8 cellular contexts compared by ENCODE assay signal in genomic region chr14:100158566-100159106, GRCh38. TPM values are rescaled to one million over a fixed set of nuclear protein-coding genes. Genes with fewer than 3 reads are reported as not detected.
DNase-seq lines count a peak whose midpoint lies in the region; TF ChIP-seq lines count a peak whose summit lies in the region.

No MANE protein-coding gene starts in this region.

- POLR2A ChIA-PET in GM10248 (lab: Yijun Ruan, JAX), result no interaction called here

- no peaks in the 10 kb centered on the region for H3K79me2 ChIP-seq in GM23248 (ENCODE audit: insufficient read depth)

- no peaks in the 10 kb centered on the region for H3K36me3 Mint-ChIP-seq in nephron progenitor cell (ENCODE audit: low read depth)

- H3K9ac ChIP-seq in BLaER1, result no peak overlapping the region
- H3K9ac ChIP-seq in GM23248, result no peak overlapping the region

- H3K36me3 ChIP-seq in BLaER1 (no peaks in the 10 kb centered on the region), GM23248 (ENCODE audit: low read depth) (no peaks in the 10 kb centered on the region)

- peak overlapping the region; percentile 52 for H3K4me3 Mint-ChIP-seq in nephron progenitor cell

- 3 to 5% methylated on average over 33 of the region's 33 CpGs for WGBS in GM23248 (ENCODE audit: low coverage in 1 of 2, low lambda C conversion rate in 2 of 2, missing lambda C conversion rate in 2 of 2), 2 experiments

- peaks cover 13% of the 10 kb centered on the region for H3K9me3 Mint-ChIP-seq in nephron progenitor cell

- no peak overlapping the region for H3K27ac ChIP-seq in BLaER1
- no peak overlapping the region for H3K27ac ChIP-seq in GM23248

- DNase-seq in GM23248 (no peak), cerebellar cortex (ENCODE audit: low spot score) (peak; percentile 42), nephron progenitor cell (no peak), GM10248 (ENCODE audit: extremely low spot score) (no peak), ACHN (no peak), iPS-NIHi11 (ENCODE audit: low spot score) (no peak), foreskin melanocyte (no peak)

- H3K4me1 ChIP-seq in BLaER1 (peaks cover 52% of the 10 kb centered on the region), GM23248 (ENCODE audit: insufficient read depth) (no peaks in the 10 kb centered on the region)

- no peak overlapping the region for H3K27ac Mint-ChIP-seq in nephron progenitor cell

- CTCF ChIA-PET in GM10248 (lab: Yijun Ruan, JAX), result interaction anchor here (1.0 to 1.8 kb wide), 2 partner anchors 13 to 35 kb away, joined by 3 to 5 read pairs; no protein-coding TSS in a partner anchor

- peaks cover 88% of the 10 kb centered on the region for H3K27me3 Mint-ChIP-seq in nephron progenitor cell (ENCODE audit: low read depth, poor library complexity)

- H3K4me2 ChIP-seq in BLaER1, result peak overlapping the region; percentile 87
- peak overlapping the region; percentile 66 for H3K4me2 ChIP-seq in GM23248 (ENCODE audit: unreplicated experiment)

- TF ChIP-seq CTCF in nephron progenitor cell (IDR thresholded peaks at IDR 0.05) (no peak), GM10248 (IDR thresholded peaks at IDR 0.05; ENCODE audit: control extremely low read depth, extremely low read depth, low read depth, missing control alignments) (no peak)

- H3K9me2 ChIP-seq in GM23248 (ENCODE audit: insufficient read depth), result no peaks in the 10 kb centered on the region

- in situ Hi-C loops in GM23248 (cut with MboI) (no loop called here), ACHN (cut with HindIII; ENCODE audit: low pct_ligation_motif_present, low pct_unique_long_range_greater_than_20kb, low sequenced_read_pairs) (no loop called here)

- peaks cover 23% of the 10 kb centered on the region for H3K4me1 Mint-ChIP-seq in nephron progenitor cell

- H3K9me3 ChIP-seq in BLaER1, result peaks cover 10% of the 10 kb centered on the region
- no peaks in the 10 kb centered on the region for H3K9me3 ChIP-seq in GM23248 (ENCODE audit: low read depth)

- H4K20me1 ChIP-seq in BLaER1 (peaks cover 36% of the 10 kb centered on the region), GM23248 (ENCODE audit: insufficient read depth) (no peaks in the 10 kb centered on the region)

- H3K27me3 ChIP-seq in BLaER1 (peaks cover 61% of the 10 kb centered on the region), GM23248 (replicated peaks; ENCODE audit: insufficient read depth) (peaks cover 30% of the 10 kb centered on the region)

- no peaks in the 10 kb centered on the region for H3F3A ChIP-seq in GM23248 (ENCODE audit: insufficient read depth)

- no peak overlapping the region for H2AFZ ChIP-seq in GM23248

- H3K4me3 ChIP-seq in BLaER1, result peak overlapping the region; percentile 64
- H3K4me3 ChIP-seq in GM23248, result peak overlapping the region; percentile 43

RNA-seq across cellular contexts. Expression of gene DEGS2, which starts 0.8 kb away (rescaled TPM):
- total RNA-seq in GM23248 (2014; rRNA removed; shearing (Covaris generic)), result 1.4 TPM in 1 of 2 replicates, not detected in the other
- polyA plus RNA-seq in GM23248 (2016; fragmentation: Nextera tagmentation; extraction: Ambion mirVana), result not detected in 2 replicates
